23 cellular contexts compared by ENCODE assay signal in the genomic region with DNA sequence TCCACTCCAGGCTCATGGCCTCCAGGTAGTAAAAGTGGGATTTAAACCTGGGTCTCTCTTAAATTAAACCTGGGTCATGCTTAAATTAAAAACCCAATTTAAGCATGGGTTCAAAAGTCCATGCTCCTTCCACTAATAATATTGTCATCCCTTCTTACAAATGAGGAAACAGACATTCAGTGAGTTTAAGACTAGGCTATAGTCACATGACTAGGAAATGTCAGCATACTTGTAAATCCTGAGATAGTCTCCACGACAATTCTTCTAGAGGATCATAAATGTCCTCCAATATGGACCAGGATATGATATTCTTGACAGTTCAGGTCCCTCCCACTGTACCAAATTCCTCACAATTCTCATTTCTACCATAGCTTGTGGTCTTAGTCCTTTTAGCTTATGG. TPM values are rescaled to one million over a fixed set of nuclear protein-coding genes. Genes with fewer than 3 reads are reported as not detected.
"Had no signal": no experiment of that assay in that cellular context is flagged by ENCODE, and none has a peak within 500 bp of the region (broad histone marks: within the 10 kb centered on the region; RNA-seq: fewer than 3 reads in every experiment).

No MANE protein-coding gene starts in this region.

- H3K9me3 ChIP-seq: SK-N-SH had no signal

- H3K9ac ChIP-seq: KMS-11, SK-N-SH had no signal

- H3K4me2 ChIP-seq: KMS-11, SK-N-SH had no signal

- DNase-seq: IMR-90, Kasumi-1, NCI-H1092, NCI-H1105 treated with DMSO at 0.1 percent for 48 hours, NCI-H1417 treated with DMSO at 0.1 percent for 48 hours, NCI-H146, NCI-H1694 treated with DMSO at 0.1 percent for 48 hours, NCI-H1930, NCI-H2081, NCI-H2107, NCI-H2227 treated with DMSO at 0.1 percent for 48 hours, NCI-H524, NCI-H526 treated with DMSO at 0.1 percent for 48 hours, NCI-H748 treated with DMSO at 0.1 percent for 48 hours, Right ventricle myocardium superior, RPMI8226, SK-N-SH, SW 1271 had no signal

- H3K27ac ChIP-seq: KMS-11 had no signal

RNA-seq across cellular contexts. Expression of a gene that starts 10.5 kb away (rescaled TPM):
- total RNA-seq: IMR-90, Right ventricle myocardium superior had no signal

RNA-seq across cellular contexts. Expression of a gene that starts 53.1 kb away (rescaled TPM):
- total RNA-seq: HepG2, HT1080, IMR-90, MCF 10A, Right ventricle myocardium superior, SK-MEL-5 had no signal
- polyA plus RNA-seq: HepG2, IMR-90, SK-N-SH had no signal
